Comparison of ENCODE assay signal across 8 cellular contexts in the genomic region with DNA sequence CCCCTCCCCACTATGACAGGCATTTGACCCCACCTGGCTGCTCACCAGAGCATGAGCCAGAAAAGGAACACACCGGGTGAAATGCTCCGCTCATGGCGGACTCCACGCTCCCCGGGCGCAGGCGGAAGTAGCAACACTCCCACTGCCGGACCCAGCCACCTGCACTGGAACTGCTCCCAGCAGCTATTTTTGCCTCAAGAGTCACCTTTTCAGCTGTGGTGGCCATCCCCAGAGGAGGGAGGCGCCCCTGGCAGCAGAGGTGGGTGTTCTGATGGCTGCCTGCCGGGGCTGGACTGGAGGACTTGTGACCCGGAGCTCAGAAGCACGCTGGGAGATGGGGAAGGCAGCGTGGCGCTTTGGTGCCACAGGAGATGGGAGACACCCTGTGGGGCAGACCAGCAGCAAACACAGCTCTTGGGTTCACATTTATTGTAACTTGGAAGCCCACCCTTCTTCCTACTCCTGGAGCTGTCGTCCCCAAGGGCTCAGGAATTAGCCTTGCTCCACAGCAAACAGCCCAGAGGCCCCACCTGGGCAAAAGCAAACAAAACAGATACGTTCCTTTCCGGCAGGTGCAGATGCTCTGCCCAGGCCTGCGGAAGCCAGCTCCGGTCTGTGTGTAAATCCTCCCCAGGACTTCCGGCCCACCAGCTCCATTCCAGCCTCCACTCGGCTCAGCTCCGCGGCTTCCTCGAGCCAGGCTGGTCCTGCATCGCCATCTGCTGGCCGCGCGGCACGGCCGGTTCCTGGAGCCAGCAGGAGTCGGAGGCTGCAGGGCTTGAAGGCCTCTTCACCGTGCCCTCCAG. TPM values are rescaled to one million over a fixed set of nuclear protein-coding genes. Genes with fewer than 3 reads are reported as not detected.
DNase-seq lines count a peak whose midpoint lies in the region; ATAC-seq and TF ChIP-seq lines count a peak whose summit lies in the region.

No MANE protein-coding gene starts in this region.

- peak overlapping the region; percentile 98 for H3K4me3 Mint-ChIP-seq in Calu3 (ENCODE audit: low read depth, unreplicated experiment)

- peak overlapping the region in 3 of 7 experiments; percentile 6 to 18 (median 9) for H3K4me3 ChIP-seq in skin epidermis

- H3K27ac Mint-ChIP-seq in Calu3 (ENCODE audit: unreplicated experiment) = peak overlapping the region; percentile 4

- H3K9me3 Mint-ChIP-seq in Calu3 (ENCODE audit: low read depth, unreplicated experiment) = no peaks in the 10 kb centered on the region

- H3K27ac ChIP-seq in VCaP (peak overlapping the region; percentile 98), skin epidermis (peak overlapping the region in 13 of 21 experiments; percentile 8 to 76 (median 51))

- BruUV-seq in Calu3 (replicated peaks; lab: Mats Ljungman, UMichigan) = no TSS peak

- TF ChIP-seq CTCF in Calu3 (IDR thresholded peaks at IDR 0.05; ENCODE audit: unreplicated experiment) (peak; percentile 97), VCaP (conservative IDR thresholded peaks at IDR 0.05) (peak; percentile 98)

- H3K4me1 Mint-ChIP-seq in Calu3 (ENCODE audit: low read depth, unreplicated experiment) = peaks cover 65% of the 10 kb centered on the region

- DNase-seq in Calu3 (peak; percentile 92), NCI-H2171 treated with DMSO at 0.1 percent for 48 hours (lab: John Stamatoyannopoulos, UW) (peak; percentile 97), brain pericyte (ENCODE audit: low read depth, low spot score) (peak; percentile 82), iPS-NIHi7 (ENCODE audit: extremely low spot score) (peak; percentile 78)

- no peaks in the 10 kb centered on the region for H3K27me3 Mint-ChIP-seq in Calu3 (ENCODE audit: unreplicated experiment)

- CTCF ChIA-PET in Calu3 (lab: Charles Lee) = interaction anchor here (0.7 to 2.1 kb wide), 19 partner anchors 9 to 508 kb away, joined by 3 to 16 read pairs (median 4); a partner anchor contains a TSS

- peaks cover 86% of the 10 kb centered on the region for H3K36me3 Mint-ChIP-seq in Calu3 (ENCODE audit: insufficient read depth, unreplicated experiment)

- intact Hi-C loops in Calu3 (cut with micrococcal nuclease; ENCODE audit: unreplicated experiment) = loop anchor here (10.0 kb wide), 1 partner anchor 214 kb away; a partner anchor contains a TSS

- peak; percentile 37 for ATAC-seq in HG02763 (IDR thresholded peaks at IDR 0.05; ENCODE audit: unreplicated experiment)
- no peak for ATAC-seq in GM19452 (IDR thresholded peaks at IDR 0.05; ENCODE audit: unreplicated experiment)

RNA-seq across cellular contexts. Expression of a gene that starts 3.7 kb away (rescaled TPM):
- 82.9 and 87.7 TPM in 2 replicates for total RNA-seq in Calu3 (2022)

RNA-seq across cellular contexts. Expression of a gene that starts 8.5 kb away (rescaled TPM):
- total RNA-seq in Calu3 (2022) = 294 and 372 TPM in 2 replicates

RNA-seq across cellular contexts. Expression of a gene that starts 26.8 kb away (rescaled TPM):
- total RNA-seq in Calu3 (2022) = 39.2 and 44.3 TPM in 2 replicates

RNA-seq across cellular contexts. Expression of a gene that starts 41.7 kb away (rescaled TPM):
- 0.05 and 0.07 TPM in 2 replicates for total RNA-seq in Calu3 (2022)
